Comparison of ENCODE assay signal across 1 cellular context in genomic region chr12:56119361-56119796, GRCh38.
TF ChIP-seq lines count a peak whose summit lies in the region.

No MANE protein-coding gene starts in this region.

TF ChIP-seq in HEK293, 187 proteins besides CTCF, POLR2A, EP300 and RAD21 (continued from another document):
- TF ChIP-seq ZNF639 (tag by site-specific recombination; IDR thresholded peaks at IDR 0.05) (0 out of 2 replicates have a peak, but pooled peaks have one; percentile 46), ZNF670 (tag by site-specific recombination; IDR thresholded peaks at IDR 0.05; ENCODE audit: low read depth) (no peak)
